In genomic region chr1:197841158-197841557, GRCh38 we compare ENCODE assay signal across 20 cellular contexts.
DNase-seq lines count a peak whose midpoint lies in the region; ATAC-seq and TF ChIP-seq lines count a peak whose summit lies in the region.
"Had no signal": no experiment of that assay in that cellular context is flagged by ENCODE, and none has a peak within 500 bp of the region (broad histone marks: within the 10 kb centered on the region; RNA-seq: fewer than 3 reads in every experiment).

No MANE protein-coding gene starts in this region.

- POLR2A ChIA-PET in SK-N-SH (lab: Yijun Ruan, JAX), result no interaction called here
- POLR2A ChIA-PET in Caco-2 (lab: Charles Lee), result no interaction called here

- H3K27me3 Mint-ChIP-seq in dendritic cell treated with granulocyte-macrophage colony-stimulating factor and Interleukin-4, amounts not matched to agents 40 ng/mL and 50 ng/mL, for 4 days, result no peaks in the 10 kb centered on the region
- peaks cover 6 to 10% of the 10 kb centered on the region in 2 donors for H3K27me3 Mint-ChIP-seq in natural killer cell (ENCODE audit: low read depth in 2 of 2)
- peaks cover 4% of the 10 kb centered on the region for H3K27me3 Mint-ChIP-seq in Caco-2 (ENCODE audit: insufficient read depth, unreplicated experiment)

- TF ChIP-seq CTCF in SK-N-SH (IDR thresholded peaks at IDR 0.05) (no peak), OCI-LY1 (IDR thresholded peaks at IDR 0.05; ENCODE audit: low read length) (peak; percentile 11; the same call in 1 of the 2 replicates), smooth muscle cell (IDR thresholded peaks at IDR 0.05; ENCODE audit: borderline replicate concordance, insufficient read depth, poor library complexity, severe bottlenecking) (no peak), natural killer cell (IDR thresholded peaks at IDR 0.05) (no peak), Caco-2 (IDR thresholded peaks at IDR 0.05; ENCODE audit: insufficient read depth in 1 of 2, low read depth in 1 of 2, low read length in 1 of 2, severe bottlenecking in 1 of 2, unreplicated experiment in 1 of 2) (no peak)

- no peak overlapping the region for H3K9ac ChIP-seq in SK-N-SH
- H3K9ac ChIP-seq in OCI-LY1 (ENCODE audit: low read length), result no peak overlapping the region
- H3K9ac ChIP-seq in smooth muscle cell (ENCODE audit: low read depth), result no peak overlapping the region

- H3K27ac Mint-ChIP-seq in dendritic cell treated with granulocyte-macrophage colony-stimulating factor and Interleukin-4, amounts not matched to agents 40 ng/mL and 50 ng/mL, for 4 days, result peak overlapping the region; percentile 68
- H3K27ac Mint-ChIP-seq in natural killer cell, result no peak overlapping the region
- H3K27ac Mint-ChIP-seq in Caco-2 (ENCODE audit: unreplicated experiment), result no peak overlapping the region
- H3K27ac Mint-ChIP-seq: CD8-positive, alpha-beta memory T cell had no signal

- no TSS peak for BruUV-seq in Caco-2 (replicated peaks; lab: Mats Ljungman, UMichigan)

- no peak for DNase-seq in SK-N-SH
- no peak for DNase-seq in smooth muscle cell (lab: John Stamatoyannopoulos, UW; ENCODE audit: unreplicated experiment)
- no peak for DNase-seq in natural killer cell
- DNase-seq in Caco-2, result no peak
- DNase-seq: AML-193; CD8-positive, alpha-beta memory T cell; GF-D8; HCEC 1CT; NCI-H1092 treated with DMSO at 0.1 percent for 48 hours; NCI-H1436 treated with DMSO at 0.1 percent for 48 hours; NCI-H1930; NCI-H2227 treated with DMSO at 0.1 percent for 48 hours; NCI-H510A; Right ventricle myocardium superior had no signal

- ATAC-seq in SK-N-SH treated with all-trans-retinoic acid at 6 μM for 48 hours (no peak), natural killer cell (no peak), GM18520 (IDR thresholded peaks at IDR 0.05; ENCODE audit: unreplicated experiment) (no peak)

- H3K4me2 ChIP-seq in SK-N-SH (no peak overlapping the region), OCI-LY1 (ENCODE audit: low read length) (no peak overlapping the region), smooth muscle cell (no peak overlapping the region)

- peaks cover 28% of the 10 kb centered on the region for H3K4me1 Mint-ChIP-seq in dendritic cell treated with granulocyte-macrophage colony-stimulating factor and Interleukin-4, amounts not matched to agents 40 ng/mL and 50 ng/mL, for 4 days (ENCODE audit: low read depth)
- H3K4me1 Mint-ChIP-seq in natural killer cell, result peaks cover 5 to 10% of the 10 kb centered on the region in 2 donors
- H3K4me1 Mint-ChIP-seq in Caco-2 (ENCODE audit: low read depth, unreplicated experiment), result no peaks in the 10 kb centered on the region
- H3K4me1 Mint-ChIP-seq: CD8-positive, alpha-beta memory T cell had no signal

- H3K27ac ChIP-seq in SK-N-SH (ENCODE audit: low read depth in 2 of 2, low read length in 1 of 2), result no peak overlapping the region
- no peak overlapping the region for H3K27ac ChIP-seq in OCI-LY1 (ENCODE audit: low read depth, low read length, poor library complexity, severe bottlenecking)
- H3K27ac ChIP-seq in smooth muscle cell (ENCODE audit: low read depth), result no peak overlapping the region
- H3K27ac ChIP-seq: 22Rv1, C4-2B had no signal

- no peak for TF ChIP-seq EP300 in SK-N-SH (IDR thresholded peaks at IDR 0.05; ENCODE audit: borderline replicate concordance in 1 of 2, low read depth in 1 of 2, low read length in 1 of 2)

- no peaks in the 10 kb centered on the region for H4K20me1 ChIP-seq in SK-N-SH (ENCODE audit: insufficient read depth)
- H4K20me1 ChIP-seq in OCI-LY1 (ENCODE audit: insufficient read depth, low read length), result no peaks in the 10 kb centered on the region
- H4K20me1 ChIP-seq in smooth muscle cell (ENCODE audit: low read depth), result no peaks in the 10 kb centered on the region

- H3K79me2 ChIP-seq in SK-N-SH (ENCODE audit: insufficient read depth) (no peaks in the 10 kb centered on the region), OCI-LY1 (ENCODE audit: insufficient read depth, low read length) (no peaks in the 10 kb centered on the region), smooth muscle cell (ENCODE audit: low read depth) (no peaks in the 10 kb centered on the region)

- H3K36me3 ChIP-seq in SK-N-SH (replicated peaks in 1 of 2; ENCODE audit: control insufficient read depth in 1 of 2, insufficient read depth in 2 of 2, low read length in 1 of 2), result no peaks in the 10 kb centered on the region
- no peaks in the 10 kb centered on the region for H3K36me3 ChIP-seq in OCI-LY1 (ENCODE audit: insufficient read depth, low read length)
- H3K36me3 ChIP-seq in smooth muscle cell (ENCODE audit: low read depth), result no peaks in the 10 kb centered on the region
- H3K36me3 ChIP-seq in Caco-2 (ENCODE audit: control insufficient read depth, insufficient read depth, low read length), result no peaks in the 10 kb centered on the region

- no peak overlapping the region for H3K4me3 Mint-ChIP-seq in dendritic cell treated with granulocyte-macrophage colony-stimulating factor and Interleukin-4, amounts not matched to agents 40 ng/mL and 50 ng/mL, for 4 days
- H3K4me3 Mint-ChIP-seq in natural killer cell, result no peak overlapping the region
- H3K4me3 Mint-ChIP-seq in Caco-2 (ENCODE audit: unreplicated experiment), result no peak overlapping the region
- H3K4me3 Mint-ChIP-seq: CD8-positive, alpha-beta memory T cell had no signal

- H3K4me3 ChIP-seq in SK-N-SH (ENCODE audit: low read depth in 2 of 2, low read length in 1 of 2) (no peak overlapping the region), OCI-LY1 (ENCODE audit: low read depth, low read length, poor library complexity, severe bottlenecking) (no peak overlapping the region), smooth muscle cell (no peak overlapping the region), Caco-2 (ENCODE audit: low read depth, low read length) (no peak overlapping the region)

- TF ChIP-seq RAD21 in SK-N-SH (IDR thresholded peaks at IDR 0.05; ENCODE audit: low read length), result no peak

- H3K9me3 ChIP-seq in SK-N-SH (no peaks in the 10 kb centered on the region), OCI-LY1 (ENCODE audit: low read length) (no peaks in the 10 kb centered on the region), smooth muscle cell (replicated peaks; ENCODE audit: low read depth) (no peaks in the 10 kb centered on the region), Caco-2 (no peaks in the 10 kb centered on the region)

- 0 out of 4 replicates have a peak, but pooled peaks cover 0 to 4% of the 10 kb centered on the region in 2 experiments for H3K4me1 ChIP-seq in SK-N-SH (ENCODE audit: control insufficient read depth in 1 of 2, insufficient read depth in 2 of 2, low read depth in 1 of 2, low read length in 1 of 2)
- no peaks in the 10 kb centered on the region for H3K4me1 ChIP-seq in OCI-LY1 (ENCODE audit: insufficient read depth, low read length, severe bottlenecking)
- peaks cover 5% of the 10 kb centered on the region for H3K4me1 ChIP-seq in smooth muscle cell (ENCODE audit: low read depth)
- no peaks in the 10 kb centered on the region for H3K4me1 ChIP-seq in Caco-2

- peak overlapping the region; percentile 44 for H2AFZ ChIP-seq in SK-N-SH (ENCODE audit: low read depth)
- 0 out of 2 replicates have a peak overlapping the region, but pooled peaks have one; percentile 48 for H2AFZ ChIP-seq in OCI-LY1 (ENCODE audit: low read length)
- H2AFZ ChIP-seq in smooth muscle cell (ENCODE audit: low read depth), result peak overlapping the region; percentile 71

- intact Hi-C loops in dendritic cell treated with granulocyte-macrophage colony-stimulating factor and Interleukin-4, amounts not matched to agents 40 ng/mL and 50 ng/mL, for 4 days (cut with micrococcal nuclease), result no loop called here
- intact Hi-C loops in natural killer cell (cut with micrococcal nuclease) (no loop called here), Caco-2 (cut with micrococcal nuclease; ENCODE audit: unreplicated experiment) (no loop called here)

- H3K9me3 Mint-ChIP-seq in dendritic cell treated with granulocyte-macrophage colony-stimulating factor and Interleukin-4, amounts not matched to agents 40 ng/mL and 50 ng/mL, for 4 days, result no peaks in the 10 kb centered on the region
- no peaks in the 10 kb centered on the region for H3K9me3 Mint-ChIP-seq in natural killer cell
- no peaks in the 10 kb centered on the region for H3K9me3 Mint-ChIP-seq in Caco-2 (ENCODE audit: unreplicated experiment)

- CTCF ChIA-PET in SK-N-SH (lab: Yijun Ruan, JAX), result no interaction called here
- CTCF ChIA-PET in Caco-2 (lab: Charles Lee), result no interaction called here

- no peaks in the 10 kb centered on the region for H3K36me3 Mint-ChIP-seq in dendritic cell treated with granulocyte-macrophage colony-stimulating factor and Interleukin-4, amounts not matched to agents 40 ng/mL and 50 ng/mL, for 4 days (ENCODE audit: low read depth)
- H3K36me3 Mint-ChIP-seq in natural killer cell (no peaks in the 10 kb centered on the region), Caco-2 (ENCODE audit: insufficient read depth, unreplicated experiment) (no peaks in the 10 kb centered on the region)
- H3K36me3 Mint-ChIP-seq: CD8-positive, alpha-beta memory T cell had no signal

- H3F3A ChIP-seq in SK-N-SH (replicated peaks; ENCODE audit: insufficient read depth) (no peaks in the 10 kb centered on the region), OCI-LY1 (ENCODE audit: insufficient read depth, low read length) (no peaks in the 10 kb centered on the region), smooth muscle cell (ENCODE audit: low read depth) (no peaks in the 10 kb centered on the region)

- H3K9me2 ChIP-seq in SK-N-SH (no peaks in the 10 kb centered on the region), OCI-LY1 (ENCODE audit: low read depth, low read length) (no peaks in the 10 kb centered on the region)

- H3K27me3 ChIP-seq in SK-N-SH (ENCODE audit: insufficient read depth) (no peaks in the 10 kb centered on the region), OCI-LY1 (ENCODE audit: insufficient read depth, low read length) (no peaks in the 10 kb centered on the region), smooth muscle cell (ENCODE audit: low read depth) (no peaks in the 10 kb centered on the region), Caco-2 (replicated peaks; ENCODE audit: control insufficient read depth, insufficient read depth, low read length) (no peaks in the 10 kb centered on the region)

- WGBS in SK-N-SH (ENCODE audit: low lambda C conversion rate), result 76% methylated on average over 6 of the region's 6 CpGs
- WGBS in smooth muscle cell (ENCODE audit: low lambda C conversion rate), result 83% methylated on average over 6 of the region's 6 CpGs

TF ChIP-seq in SK-N-SH, 30 proteins besides CTCF, POLR2A, EP300 and RAD21 (continues in another document):
- TF ChIP-seq SMC3 (IDR thresholded peaks at IDR 0.05; ENCODE audit: low read depth, low read length) (no peak), NFIC (IDR thresholded peaks at IDR 0.05; ENCODE audit: borderline replicate concordance) (no peak)

TF ChIP-seq in SK-N-SH treated with all-trans-retinoic acid at 6 μM for 48 hours, 23 proteins besides CTCF, POLR2A, EP300 and RAD21 (continues in another document):
- no peak for TF ChIP-seq ZNF70 (CRISPR knock-in tag; IDR thresholded peaks at IDR 0.05)
- no peak for TF ChIP-seq ZC3H10 (CRISPR knock-in tag; IDR thresholded peaks at IDR 0.05)
- no peak for TF ChIP-seq ARNTL (CRISPR knock-in tag; IDR thresholded peaks at IDR 0.05; ENCODE audit: borderline replicate concordance, low read depth)
